In genomic region chr14:101876539-101876938, GRCh38 we compare ENCODE assay signal across 1 cellular context.
A peak's percentile ranks its signal among the peaks of the same experiment; 100 is the strongest.
TF ChIP-seq lines count a peak whose summit lies in the region.

No MANE protein-coding gene starts in this region.

TF ChIP-seq in GM12878, 131 proteins besides CTCF, POLR2A, EP300 and RAD21 (continued from another document and continues in another):
- TF ChIP-seq ZNF592 (IDR thresholded peaks at IDR 0.05) = no peak
- TF ChIP-seq ZBED1 (IDR thresholded peaks at IDR 0.05; ENCODE audit: borderline replicate concordance) = peak; percentile 96
- TF ChIP-seq SIN3A (IDR thresholded peaks at IDR 0.05; ENCODE audit: low read depth, low read length) = no peak
- TF ChIP-seq WRNIP1 (IDR thresholded peaks at IDR 0.05; ENCODE audit: borderline replicate concordance, low read depth, low read length) = 0 out of 2 replicates have a peak, but pooled peaks have one; percentile 42
- TF ChIP-seq, protein P1, sequence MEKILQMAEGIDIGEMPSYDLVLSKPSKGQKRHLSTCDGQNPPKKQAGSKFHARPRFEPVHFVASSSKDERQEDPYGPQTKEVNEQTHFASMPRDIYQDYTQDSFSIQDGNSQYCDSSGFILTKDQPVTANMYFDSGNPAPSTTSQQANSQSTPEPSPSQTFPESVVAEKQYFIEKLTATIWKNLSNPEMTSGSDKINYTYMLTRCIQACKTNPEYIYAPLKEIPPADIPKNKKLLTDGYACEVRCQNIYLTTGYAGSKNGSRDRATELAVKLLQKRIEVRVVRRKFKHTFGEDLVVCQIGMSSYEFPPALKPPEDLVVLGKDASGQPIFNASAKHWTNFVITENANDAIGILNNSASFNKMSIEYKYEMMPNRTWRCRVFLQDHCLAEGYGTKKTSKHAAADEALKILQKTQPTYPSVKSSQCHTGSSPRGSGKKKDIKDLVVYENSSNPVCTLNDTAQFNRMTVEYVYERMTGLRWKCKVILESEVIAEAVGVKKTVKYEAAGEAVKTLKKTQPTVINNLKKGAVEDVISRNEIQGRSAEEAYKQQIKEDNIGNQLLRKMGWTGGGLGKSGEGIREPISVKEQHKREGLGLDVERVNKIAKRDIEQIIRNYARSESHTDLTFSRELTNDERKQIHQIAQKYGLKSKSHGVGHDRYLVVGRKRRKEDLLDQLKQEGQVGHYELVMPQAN (conservative IDR thresholded peaks at IDR 0.05) = no peak
- TF ChIP-seq BMI1 (IDR thresholded peaks at IDR 0.05; ENCODE audit: borderline replicate concordance) = no peak
- TF ChIP-seq CREM (IDR thresholded peaks at IDR 0.05; ENCODE audit: low read depth) = peak; percentile 94
- peak; percentile 71 for TF ChIP-seq ZNF384 (IDR thresholded peaks at IDR 0.05; ENCODE audit: borderline replicate concordance, low read depth, low read length)
- TF ChIP-seq ASH2L (IDR thresholded peaks at IDR 0.05; ENCODE audit: borderline replicate concordance, low read depth) = no peak
- no peak for TF ChIP-seq YBX1 (IDR thresholded peaks at IDR 0.05)
- no peak for TF ChIP-seq BCLAF1 (IDR thresholded peaks at IDR 0.05)
- TF ChIP-seq CBX5 (IDR thresholded peaks at IDR 0.05; ENCODE audit: low read depth) = no peak
- TF ChIP-seq RFX5 (IDR thresholded peaks at IDR 0.05; ENCODE audit: low read depth, low read length) = 0 out of 2 replicates have a peak, but pooled peaks have one; percentile 16
- TF ChIP-seq CEBPB (IDR thresholded peaks at IDR 0.05; ENCODE audit: borderline replicate concordance in 1 of 2, low read depth in 2 of 2, low read length in 2 of 2) = no peak; a peak in 1 of 4 replicates
- TF ChIP-seq MXI1 (IDR thresholded peaks at IDR 0.05; ENCODE audit: low read depth, low read length) = peak; percentile 85
- TF ChIP-seq SRF (IDR thresholded peaks at IDR 0.05; ENCODE audit: low read depth in 2 of 2, low read length in 2 of 2) = no peak
- TF ChIP-seq, protein P2, sequence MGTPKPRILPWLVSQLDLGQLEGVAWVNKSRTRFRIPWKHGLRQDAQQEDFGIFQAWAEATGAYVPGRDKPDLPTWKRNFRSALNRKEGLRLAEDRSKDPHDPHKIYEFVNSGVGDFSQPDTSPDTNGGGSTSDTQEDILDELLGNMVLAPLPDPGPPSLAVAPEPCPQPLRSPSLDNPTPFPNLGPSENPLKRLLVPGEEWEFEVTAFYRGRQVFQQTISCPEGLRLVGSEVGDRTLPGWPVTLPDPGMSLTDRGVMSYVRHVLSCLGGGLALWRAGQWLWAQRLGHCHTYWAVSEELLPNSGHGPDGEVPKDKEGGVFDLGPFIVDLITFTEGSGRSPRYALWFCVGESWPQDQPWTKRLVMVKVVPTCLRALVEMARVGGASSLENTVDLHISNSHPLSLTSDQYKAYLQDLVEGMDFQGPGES (IDR thresholded peaks at IDR 0.05) = no peak
- TF ChIP-seq BCL3 (IDR thresholded peaks at IDR 0.05; ENCODE audit: borderline replicate concordance, insufficient read depth, low read depth, low read length, poor library complexity, severe bottlenecking) = peak; percentile 68
- peak; percentile 85 for TF ChIP-seq BCL11A (IDR thresholded peaks at IDR 0.05; ENCODE audit: low read depth, low read length)
- peak; percentile 99 for TF ChIP-seq TCF3 (IDR thresholded peaks at IDR 0.05; ENCODE audit: borderline replicate concordance, insufficient read depth, low read depth, low read length)
- peak; percentile 83 for TF ChIP-seq EED (IDR thresholded peaks at IDR 0.05; ENCODE audit: low read depth)
- TF ChIP-seq TCF7 (IDR thresholded peaks at IDR 0.05; ENCODE audit: borderline replicate concordance) = 0 out of 2 replicates have a peak, but pooled peaks have one; percentile 41
- no peak for TF ChIP-seq LARP7 (IDR thresholded peaks at IDR 0.05)
- no peak for TF ChIP-seq SMAD1 (IDR thresholded peaks at IDR 0.05; ENCODE audit: low read depth, partially characterized antibody)
- TF ChIP-seq NFYA (IDR thresholded peaks at IDR 0.05; ENCODE audit: borderline replicate concordance, low read depth, low read length) = no peak
- no peak for TF ChIP-seq HDGF (IDR thresholded peaks at IDR 0.05)
- no peak for TF ChIP-seq ZNF24 (IDR thresholded peaks at IDR 0.05)
- TF ChIP-seq MTA2 (IDR thresholded peaks at IDR 0.05; ENCODE audit: low read depth) = peak; percentile 84
- peak; percentile 70 for TF ChIP-seq RUNX3 (IDR thresholded peaks at IDR 0.05; ENCODE audit: low read length)
- TF ChIP-seq FOS (IDR thresholded peaks at IDR 0.05; ENCODE audit: borderline replicate concordance, extremely low read depth, insufficient read length) = no peak
- no peak for TF ChIP-seq ZZZ3 (IDR thresholded peaks at IDR 0.05; ENCODE audit: control insufficient read depth, insufficient read length, low read depth)
- no peak for TF ChIP-seq GATAD2B (conservative IDR thresholded peaks at IDR 0.05; ENCODE audit: low read depth)
- no peak for TF ChIP-seq SREBF2 (IDR thresholded peaks at IDR 0.05; ENCODE audit: low read length)
- TF ChIP-seq SMC3 (IDR thresholded peaks at IDR 0.05; ENCODE audit: borderline replicate concordance, low read length) = 0 out of 2 replicates have a peak, but pooled peaks have one; percentile 4
- TF ChIP-seq, protein P3, sequence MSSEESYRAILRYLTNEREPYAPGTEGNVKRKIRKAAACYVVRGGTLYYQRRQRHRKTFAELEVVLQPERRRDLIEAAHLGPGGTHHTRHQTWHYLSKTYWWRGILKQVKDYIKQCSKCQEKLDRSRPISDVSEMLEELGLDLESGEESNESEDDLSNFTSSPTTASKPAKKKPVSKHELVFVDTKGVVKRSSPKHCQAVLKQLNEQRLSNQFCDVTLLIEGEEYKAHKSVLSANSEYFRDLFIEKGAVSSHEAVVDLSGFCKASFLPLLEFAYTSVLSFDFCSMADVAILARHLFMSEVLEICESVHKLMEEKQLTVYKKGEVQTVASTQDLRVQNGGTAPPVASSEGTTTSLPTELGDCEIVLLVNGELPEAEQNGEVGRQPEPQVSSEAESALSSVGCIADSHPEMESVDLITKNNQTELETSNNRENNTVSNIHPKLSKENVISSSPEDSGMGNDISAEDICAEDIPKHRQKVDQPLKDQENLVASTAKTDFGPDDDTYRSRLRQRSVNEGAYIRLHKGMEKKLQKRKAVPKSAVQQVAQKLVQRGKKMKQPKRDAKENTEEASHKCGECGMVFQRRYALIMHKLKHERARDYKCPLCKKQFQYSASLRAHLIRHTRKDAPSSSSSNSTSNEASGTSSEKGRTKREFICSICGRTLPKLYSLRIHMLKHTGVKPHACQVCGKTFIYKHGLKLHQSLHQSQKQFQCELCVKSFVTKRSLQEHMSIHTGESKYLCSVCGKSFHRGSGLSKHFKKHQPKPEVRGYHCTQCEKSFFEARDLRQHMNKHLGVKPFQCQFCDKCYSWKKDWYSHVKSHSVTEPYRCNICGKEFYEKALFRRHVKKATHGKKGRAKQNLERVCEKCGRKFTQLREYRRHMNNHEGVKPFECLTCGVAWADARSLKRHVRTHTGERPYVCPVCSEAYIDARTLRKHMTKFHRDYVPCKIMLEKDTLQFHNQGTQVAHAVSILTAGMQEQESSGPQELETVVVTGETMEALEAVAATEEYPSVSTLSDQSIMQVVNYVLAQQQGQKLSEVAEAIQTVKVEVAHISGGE (CRISPR knock-in tag; IDR thresholded peaks at IDR 0.05) = no peak
- TF ChIP-seq STAT1 (conservative IDR thresholded peaks at IDR 0.05) = no peak
- peak; percentile 76 for TF ChIP-seq CHD2 (IDR thresholded peaks at IDR 0.05; ENCODE audit: borderline replicate concordance, low read depth, low read length)
- peak; percentile 90 for TF ChIP-seq NR2F1 (conservative IDR thresholded peaks at IDR 0.05)
- TF ChIP-seq SMARCA5 (IDR thresholded peaks at IDR 0.05) = no peak
- peak; percentile 63; the same call in 1 of the 2 replicates for TF ChIP-seq RELB (IDR thresholded peaks at IDR 0.05; ENCODE audit: low read depth)
- TF ChIP-seq POU2F2 (IDR thresholded peaks at IDR 0.05; ENCODE audit: borderline replicate concordance, low read depth, low read length) = peak; percentile 79; the same call in 2 of the 3 replicates
- TF ChIP-seq, protein P4, sequence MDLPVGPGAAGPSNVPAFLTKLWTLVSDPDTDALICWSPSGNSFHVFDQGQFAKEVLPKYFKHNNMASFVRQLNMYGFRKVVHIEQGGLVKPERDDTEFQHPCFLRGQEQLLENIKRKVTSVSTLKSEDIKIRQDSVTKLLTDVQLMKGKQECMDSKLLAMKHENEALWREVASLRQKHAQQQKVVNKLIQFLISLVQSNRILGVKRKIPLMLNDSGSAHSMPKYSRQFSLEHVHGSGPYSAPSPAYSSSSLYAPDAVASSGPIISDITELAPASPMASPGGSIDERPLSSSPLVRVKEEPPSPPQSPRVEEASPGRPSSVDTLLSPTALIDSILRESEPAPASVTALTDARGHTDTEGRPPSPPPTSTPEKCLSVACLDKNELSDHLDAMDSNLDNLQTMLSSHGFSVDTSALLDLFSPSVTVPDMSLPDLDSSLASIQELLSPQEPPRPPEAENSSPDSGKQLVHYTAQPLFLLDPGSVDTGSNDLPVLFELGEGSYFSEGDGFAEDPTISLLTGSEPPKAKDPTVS (IDR thresholded peaks at IDR 0.05; ENCODE audit: low read depth, low read length) = no peak
- no peak; the same call in 1 of the 2 replicates for TF ChIP-seq MTA3 (IDR thresholded peaks at IDR 0.05; ENCODE audit: borderline replicate concordance, low read length)
- no peak for TF ChIP-seq KAT2A (conservative IDR thresholded peaks at IDR 0.05; ENCODE audit: control insufficient read depth, low read depth, low read length)
- TF ChIP-seq BHLHE40 (IDR thresholded peaks at IDR 0.05; ENCODE audit: borderline replicate concordance in 1 of 2, low read depth in 2 of 2, low read length in 1 of 2) = peak; percentile 100
- TF ChIP-seq BRCA1 (IDR thresholded peaks at IDR 0.05; ENCODE audit: low read depth, low read length) = no peak
